In the genomic region with DNA sequence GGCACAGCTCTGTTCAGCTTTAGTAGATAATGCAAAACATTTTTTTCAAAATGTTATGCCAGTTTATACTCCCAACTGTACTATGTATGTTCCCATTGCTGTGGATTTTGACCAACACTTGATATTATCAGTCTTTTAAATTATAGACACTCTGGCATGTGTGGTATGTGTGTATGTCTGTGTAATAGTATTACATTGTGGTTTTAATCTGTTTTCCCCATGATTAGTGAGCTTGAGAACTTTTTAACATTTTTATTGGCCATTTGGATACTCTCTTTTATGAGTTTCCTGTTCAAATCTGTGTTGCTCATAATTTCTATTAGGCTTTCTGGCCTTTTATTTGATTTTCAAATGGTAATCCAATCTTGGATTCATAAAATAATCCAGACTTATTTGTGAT, we compare ENCODE assay signal across 31 cellular contexts.
"Had no signal": no experiment of that assay in that cellular context is flagged by ENCODE, and none has a peak within 500 bp of the region (broad histone marks: within the 10 kb centered on the region; RNA-seq: fewer than 3 reads in every experiment).

No MANE protein-coding gene starts in this region.

- H3K4me1 Mint-ChIP-seq: activated T-helper 17 cell treated with anti-CD3 and anti-CD28 coated beads, Interleukin-2, amount 50 U/mL, for 72 hours had no signal

- H3K9me3 Mint-ChIP-seq: activated B cell treated with CpG ODN at 0.5 μM for 24 hours; activated CD8-positive, alpha-beta T cell treated with anti-CD3 and anti-CD28 coated beads for 36 hours; activated T-cell treated with anti-CD3 and anti-CD28 coated beads, Interleukin-2, amount 50 U/mL, for 4 hours; activated T-helper 17 cell treated with anti-CD3 and anti-CD28 coated beads, Interleukin-2, amount 50 U/mL, for 72 hours; T-helper 1 cell treated with Interleukin-12 subunit alpha and Interleukin-12 subunit beta and Interleukin-4 antibody, amounts not matched to agents 30 μg/mL and 1 μg/mL, for 36 hours; T-helper 2 cell treated with Interferon-gamma antibody and Interleukin-4, amounts not matched to agents 5 μg/mL and 100 μg/mL, for 36 hours had no signal

- H3K4me1 ChIP-seq: colonic mucosa had no signal

- H3K27me3 ChIP-seq: breast epithelium, cardiac muscle cell, colonic mucosa, esophagus squamous epithelium had no signal

- H3K36me3 ChIP-seq: breast epithelium, cardiac muscle cell, colonic mucosa, esophagus squamous epithelium, WERI-Rb-1 had no signal

- H3K27ac Mint-ChIP-seq: activated B cell treated with CpG ODN at 0.5 μM for 24 hours; activated CD8-positive, alpha-beta T cell treated with anti-CD3 and anti-CD28 coated beads for 36 hours; activated naive CD8-positive, alpha-beta T cell; activated T-helper 17 cell treated with anti-CD3 and anti-CD28 coated beads, Interleukin-2, amount 50 U/mL, for 72 hours; brain; T-helper 1 cell treated with Interleukin-12 subunit alpha and Interleukin-12 subunit beta and Interleukin-4 antibody, amounts not matched to agents 30 μg/mL and 1 μg/mL, for 36 hours; T-helper 2 cell treated with Interferon-gamma antibody and Interleukin-4, amounts not matched to agents 5 μg/mL and 100 μg/mL, for 36 hours had no signal

- ATAC-seq: activated CD4-positive, CD25-positive, alpha-beta regulatory T cell treated with anti-CD3 and anti-CD28 coated beads, Interleukin-2, amount 50 U/mL, for 24 hours; activated CD8-positive, alpha-beta T cell treated with anti-CD3 and anti-CD28 coated beads for 36 hours; activated T-cell treated with anti-CD3 and anti-CD28 coated beads, Interleukin-2, amount 50 U/mL, for 4 hours; activated T-helper 17 cell treated with anti-CD3 and anti-CD28 coated beads, Interleukin-2, amount 50 U/mL, for 72 hours had no signal

- DNase-seq: activated B cell treated with CpG ODN at 0.5 μM for 24 hours; activated CD4-positive, alpha-beta T cell treated with anti-CD3 and anti-CD28 coated beads for 48 hours; activated CD4-positive, alpha-beta T cell treated with anti-CD3 and anti-CD28 coated beads, Interleukin-2, amount 50 U/mL, for 1 hour; activated CD4-positive, alpha-beta T cell treated with anti-CD3 and anti-CD28 coated beads, Interleukin-2, amount 50 U/mL, for 48 hours; activated CD8-positive, alpha-beta memory T cell treated with anti-CD3 and anti-CD28 coated beads for 24 hours; activated CD8-positive, alpha-beta T cell treated with anti-CD3 and anti-CD28 coated beads for 36 hours; activated effector memory CD4-positive, alpha-beta T cell treated with Interleukin-2 at 50 U/mL for 16 hours; activated gamma-delta T cell treated with Interleukin-2 at 50 U/mL for 16 hours; activated naive CD4-positive, alpha-beta T cell treated with anti-CD3 and anti-CD28 coated beads, Interleukin-2, amount 50 U/mL, for 16 hours; activated naive CD4-positive, alpha-beta T cell treated with Interleukin-2 at 50 U/mL for 16 hours; activated T-cell treated with anti-CD3 and anti-CD28 coated beads, Interleukin-2, amount 50 U/mL, for 4 hours; amygdala; aorta; central memory CD4-positive, alpha-beta T cell; cerebellar nuclear complex; colonic mucosa; effector CD8-positive, alpha-beta T cell; esophagus squamous epithelium; foreskin fibroblast; head of caudate nucleus; T1000; WERI-Rb-1 had no signal

- H3K4me3 Mint-ChIP-seq: activated B cell treated with CpG ODN at 0.5 μM for 24 hours; activated CD8-positive, alpha-beta T cell treated with anti-CD3 and anti-CD28 coated beads for 36 hours; activated naive CD8-positive, alpha-beta T cell; activated T-cell treated with anti-CD3 and anti-CD28 coated beads, Interleukin-2, amount 50 U/mL, for 4 hours; activated T-helper 17 cell treated with anti-CD3 and anti-CD28 coated beads, Interleukin-2, amount 50 U/mL, for 72 hours; T-helper 1 cell treated with Interleukin-12 subunit alpha and Interleukin-12 subunit beta and Interleukin-4 antibody, amounts not matched to agents 30 μg/mL and 1 μg/mL, for 36 hours; T-helper 2 cell treated with Interferon-gamma antibody and Interleukin-4, amounts not matched to agents 5 μg/mL and 100 μg/mL, for 36 hours had no signal

- H3K27ac ChIP-seq: breast epithelium, cardiac muscle cell, colonic mucosa, epithelial cell of prostate, esophagus squamous epithelium, WERI-Rb-1 had no signal

- H3K4me3 ChIP-seq: breast epithelium, cardiac muscle cell, colonic mucosa, esophagus squamous epithelium had no signal

- H3K9me3 ChIP-seq: breast epithelium, colonic mucosa, esophagus squamous epithelium had no signal
